11 cellular contexts compared by ENCODE assay signal in genomic region chr1:216670118-216670870, GRCh38. TPM values are rescaled to one million over a fixed set of nuclear protein-coding genes. Genes with fewer than 3 reads are reported as not detected.
A peak's percentile ranks its signal among the peaks of the same experiment; 100 is the strongest.
DNase-seq lines count a peak whose midpoint lies in the region; ATAC-seq and TF ChIP-seq lines count a peak whose summit lies in the region.
"Had no signal": no experiment of that assay in that cellular context is flagged by ENCODE, and none has a peak within 500 bp of the region (broad histone marks: within the 10 kb centered on the region; RNA-seq: fewer than 3 reads in every experiment).

No MANE protein-coding gene starts in this region.

- no peak for ATAC-seq in GM21381 (IDR thresholded peaks at IDR 0.05; ENCODE audit: unreplicated experiment)

- no peaks in the 10 kb centered on the region for H3K4me1 Mint-ChIP-seq in activated CD4-positive, alpha-beta T cell treated with anti-CD3 and anti-CD28 coated beads, Interleukin-2, amount 10 ng/mL, durations not matched to agents 7 days and 5 days

- no peak overlapping the region for H3K4me3 ChIP-seq in retinal pigment epithelial cell (ENCODE audit: low read length)

- no peaks in the 10 kb centered on the region for H3K9me3 Mint-ChIP-seq in activated CD4-positive, alpha-beta T cell treated with anti-CD3 and anti-CD28 coated beads, Interleukin-2, amount 10 ng/mL, durations not matched to agents 7 days and 5 days

- H3K27ac Mint-ChIP-seq in activated CD4-positive, alpha-beta T cell treated with anti-CD3 and anti-CD28 coated beads, Interleukin-2, amount 10 ng/mL, durations not matched to agents 7 days and 5 days, result no peak overlapping the region

- CTCF ChIA-PET in activated CD4-positive, alpha-beta T cell treated with anti-CD3 and anti-CD28 coated beads, Interleukin-2, amount 10 ng/mL, durations not matched to agents 7 days and 5 days (lab: Charles Lee), result no interaction called here

- no peaks in the 10 kb centered on the region for H3K27me3 Mint-ChIP-seq in activated CD4-positive, alpha-beta T cell treated with anti-CD3 and anti-CD28 coated beads, Interleukin-2, amount 10 ng/mL, durations not matched to agents 7 days and 5 days

- POLR2A ChIA-PET in activated CD4-positive, alpha-beta T cell treated with anti-CD3 and anti-CD28 coated beads, Interleukin-2, amount 10 ng/mL, durations not matched to agents 7 days and 5 days (lab: Charles Lee), result no interaction called here

- peak; percentile 40 for TF ChIP-seq CTCF in retinal pigment epithelial cell (conservative IDR thresholded peaks at IDR 0.05; ENCODE audit: low read depth, low read length)

- peak overlapping the region; percentile 59 for H3K27ac ChIP-seq in epithelial cell of prostate

- DNase-seq in NCI-H1694 (lab: John Stamatoyannopoulos, UW) (peak; percentile 45), NCI-H1694 treated with DMSO at 0.1 percent for 48 hours (lab: John Stamatoyannopoulos, UW) (no peak), OCI-M1 (lab: John Stamatoyannopoulos, UW) (peak; percentile 59), epithelial cell of prostate (ENCODE audit: low read depth, low spot score) (peak; percentile 22), retinal pigment epithelial cell (ENCODE audit: low read depth) (peak; percentile 21), 8988T (no peak)
- DNase-seq in activated CD4-positive, alpha-beta T cell treated with anti-CD3 and anti-CD28 coated beads, Interleukin-2, amount 10 ng/mL, durations not matched to agents 7 days and 5 days, result no peak
- DNase-seq: activated CD8-positive, alpha-beta memory T cell treated with anti-CD3 and anti-CD28 coated beads, Interleukin-2, amount 50 U/mL, for 48 hours; aorta; NCI-H1417 had no signal

- no peak overlapping the region for H3K4me3 Mint-ChIP-seq in activated CD4-positive, alpha-beta T cell treated with anti-CD3 and anti-CD28 coated beads, Interleukin-2, amount 10 ng/mL, durations not matched to agents 7 days and 5 days

- no peaks in the 10 kb centered on the region for H3K36me3 Mint-ChIP-seq in activated CD4-positive, alpha-beta T cell treated with anti-CD3 and anti-CD28 coated beads, Interleukin-2, amount 10 ng/mL, durations not matched to agents 7 days and 5 days (ENCODE audit: low read depth)

RNA-seq across cellular contexts. Expression of gene ESRRG, which starts 52.9 kb away (rescaled TPM):
- total RNA-seq in activated CD4-positive, alpha-beta T cell treated with anti-CD3 and anti-CD28 coated beads, Interleukin-2, amount 10 ng/mL, durations not matched to agents 7 days and 5 days, result not detected

Comparison
In these comparisons a context has a peak if more than half of its experiments do, and no peak if none do; other contexts are left out.
1. DNase-seq: peak in NCI-H1694 (single experiment), OCI-M1 (single experiment), epithelial cell of prostate (single experiment) and retinal pigment epithelial cell (single experiment); none in NCI-H1694 treated with DMSO at 0.1 percent for 48 hours (single experiment), 8988T (single experiment) and activated CD4-positive, alpha-beta T cell treated with anti-CD3 and anti-CD28 coated beads, Interleukin-2, amount 10 ng/mL, durations not matched to agents 7 days and 5 days (single experiment).